Comparison of ENCODE assay signal across 17 cellular contexts in genomic region chr5:75600535-75600934, GRCh38. TPM values are rescaled to one million over a fixed set of nuclear protein-coding genes. Genes with fewer than 3 reads are reported as not detected.
DNase-seq lines count a peak whose midpoint lies in the region; ATAC-seq, FAIRE-seq and TF ChIP-seq lines count a peak whose summit lies in the region.
"Had no signal": no experiment of that assay in that cellular context is flagged by ENCODE, and none has a peak within 500 bp of the region (broad histone marks: within the 10 kb centered on the region; RNA-seq: fewer than 3 reads in every experiment).

No MANE protein-coding gene starts in this region.

- no peak overlapping the region for H3K27ac Mint-ChIP-seq in activated CD8-positive, alpha-beta memory T cell treated with anti-CD3 and anti-CD28 coated beads, Interleukin-2, amount 10 ng/mL, durations not matched to agents 7 days and 5 days
- H3K27ac Mint-ChIP-seq: B cell, H9 had no signal

- no peaks in the 10 kb centered on the region for H3K9me3 Mint-ChIP-seq in activated CD8-positive, alpha-beta memory T cell treated with anti-CD3 and anti-CD28 coated beads, Interleukin-2, amount 10 ng/mL, durations not matched to agents 7 days and 5 days (ENCODE audit: low read depth)
- H3K9me3 Mint-ChIP-seq: H9 had no signal

- H3K79me2 ChIP-seq in Loucy (ENCODE audit: insufficient read depth, low read length) = no peaks in the 10 kb centered on the region

- H2AFZ ChIP-seq in Loucy (ENCODE audit: low read length) = no peak overlapping the region

- no peaks in the 10 kb centered on the region; the same call in 1 of the 2 replicates for H3K36me3 ChIP-seq in Loucy (ENCODE audit: insufficient read depth, low read length)

- peak overlapping the region; percentile 19 for H3K4me3 ChIP-seq in Loucy (ENCODE audit: low read length, poor library complexity, severe bottlenecking)
- H3K4me3 ChIP-seq: BLaER1 treated with 17β-estradiol and CSF1 and Interleukin-3, amounts not matched to agents 10 nM and 100 nM had no signal

- no peak for TF ChIP-seq POLR2A in H54 (IDR thresholded peaks at IDR 0.05; ENCODE audit: low read depth, low read length)

- peak; percentile 45 for ATAC-seq in activated CD8-positive, alpha-beta memory T cell treated with anti-CD3 and anti-CD28 coated beads, Interleukin-2, amount 10 ng/mL, durations not matched to agents 7 days and 5 days

- peak overlapping the region; percentile 83 for H3K27ac ChIP-seq in epithelial cell of prostate
- H3K27ac ChIP-seq: BLaER1 treated with 17β-estradiol and CSF1 and Interleukin-3, amounts not matched to agents 10 nM and 100 nM; HL-60 had no signal

- FAIRE-seq in H54 (lab: Jason Lieb, UNC) = peak; percentile 77

- peak overlapping the region; percentile 51 for H3K4me2 ChIP-seq in Loucy (ENCODE audit: low read depth, low read length, poor library complexity, severe bottlenecking)
- H3K4me2 ChIP-seq: BLaER1 treated with 17β-estradiol and CSF1 and Interleukin-3, amounts not matched to agents 10 nM and 100 nM had no signal

- H3K4me1 ChIP-seq in Loucy (ENCODE audit: insufficient read depth, low read length, poor library complexity, severe bottlenecking) = peaks cover 28% of the 10 kb centered on the region
- H3K4me1 ChIP-seq: BLaER1 treated with 17β-estradiol and CSF1 and Interleukin-3, amounts not matched to agents 10 nM and 100 nM had no signal

- H3F3A ChIP-seq in Loucy (ENCODE audit: low read depth) = peaks cover 2% of the 10 kb centered on the region; the same call in 1 of the 2 replicates

- no peaks in the 10 kb centered on the region for H3K27me3 Mint-ChIP-seq in activated CD8-positive, alpha-beta memory T cell treated with anti-CD3 and anti-CD28 coated beads, Interleukin-2, amount 10 ng/mL, durations not matched to agents 7 days and 5 days
- H3K27me3 Mint-ChIP-seq: B cell had no signal

- DNase-seq in activated CD8-positive, alpha-beta memory T cell treated with anti-CD3 and anti-CD28 coated beads, Interleukin-2, amount 10 ng/mL, durations not matched to agents 7 days and 5 days = no peak
- no peak for DNase-seq in activated CD8-positive, alpha-beta memory T cell treated with anti-CD3 and anti-CD28 coated beads, Interleukin-2, amount 50 U/mL, for 48 hours
- DNase-seq in H54 (ENCODE audit: insufficient read length, low spot score) (no peak), epithelial cell of prostate (ENCODE audit: low read depth, low spot score) (no peak), NCI-H748 (lab: John Stamatoyannopoulos, UW; ENCODE audit: unreplicated experiment) (no peak), T1000 (lab: John Stamatoyannopoulos, UW) (no peak)
- DNase-seq: Caco-2, GDM1, GOT3, H9, KBM-7 had no signal

- H3K4me3 Mint-ChIP-seq in activated CD8-positive, alpha-beta memory T cell treated with anti-CD3 and anti-CD28 coated beads, Interleukin-2, amount 10 ng/mL, durations not matched to agents 7 days and 5 days = no peak overlapping the region
- H3K4me3 Mint-ChIP-seq: B cell, H9 had no signal

- peaks cover 32% of the 10 kb centered on the region for H3K36me3 Mint-ChIP-seq in activated CD8-positive, alpha-beta memory T cell treated with anti-CD3 and anti-CD28 coated beads, Interleukin-2, amount 10 ng/mL, durations not matched to agents 7 days and 5 days

- H3K27me3 ChIP-seq in Loucy (ENCODE audit: insufficient read depth, low read length, poor library complexity, severe bottlenecking) = no peaks in the 10 kb centered on the region
- H3K27me3 ChIP-seq: BLaER1 treated with 17β-estradiol and CSF1 and Interleukin-3, amounts not matched to agents 10 nM and 100 nM had no signal

- CTCF ChIA-PET in activated CD8-positive, alpha-beta memory T cell treated with anti-CD3 and anti-CD28 coated beads, Interleukin-2, amount 10 ng/mL, durations not matched to agents 7 days and 5 days (lab: Charles Lee) = no interaction called here

- peaks cover 18% of the 10 kb centered on the region for H3K4me1 Mint-ChIP-seq in activated CD8-positive, alpha-beta memory T cell treated with anti-CD3 and anti-CD28 coated beads, Interleukin-2, amount 10 ng/mL, durations not matched to agents 7 days and 5 days
- H3K4me1 Mint-ChIP-seq: B cell had no signal

- H3K9me2 ChIP-seq in Loucy (replicated peaks; ENCODE audit: low read depth, low read length) = no peaks in the 10 kb centered on the region

- no peaks in the 10 kb centered on the region for H3K9me3 ChIP-seq in Loucy (ENCODE audit: insufficient read depth, low read depth, low read length)
- H3K9me3 ChIP-seq: BLaER1 treated with 17β-estradiol and CSF1 and Interleukin-3, amounts not matched to agents 10 nM and 100 nM; Caco-2 had no signal

- no peak for TF ChIP-seq CTCF in Loucy (conservative IDR thresholded peaks at IDR 0.05; ENCODE audit: low read length)

- no peak overlapping the region for H3K9ac ChIP-seq in Loucy (ENCODE audit: low read depth, low read length, poor library complexity, severe bottlenecking)
- H3K9ac ChIP-seq: BLaER1 treated with 17β-estradiol and CSF1 and Interleukin-3, amounts not matched to agents 10 nM and 100 nM had no signal

- H4K20me1 ChIP-seq in Loucy (ENCODE audit: insufficient read depth, low read length, poor library complexity, severe bottlenecking) = no peaks in the 10 kb centered on the region
- H4K20me1 ChIP-seq: BLaER1 treated with 17β-estradiol and CSF1 and Interleukin-3, amounts not matched to agents 10 nM and 100 nM had no signal

RNA-seq across cellular contexts. Expression of gene ANKDD1B, which starts 10.7 kb away (rescaled TPM):
- not detected for total RNA-seq in activated CD8-positive, alpha-beta memory T cell treated with anti-CD3 and anti-CD28 coated beads, Interleukin-2, amount 10 ng/mL, durations not matched to agents 7 days and 5 days
- total RNA-seq: A172, HT1080 had no signal
